Comparison of ENCODE assay signal across 9 cellular contexts in the genomic region with DNA sequence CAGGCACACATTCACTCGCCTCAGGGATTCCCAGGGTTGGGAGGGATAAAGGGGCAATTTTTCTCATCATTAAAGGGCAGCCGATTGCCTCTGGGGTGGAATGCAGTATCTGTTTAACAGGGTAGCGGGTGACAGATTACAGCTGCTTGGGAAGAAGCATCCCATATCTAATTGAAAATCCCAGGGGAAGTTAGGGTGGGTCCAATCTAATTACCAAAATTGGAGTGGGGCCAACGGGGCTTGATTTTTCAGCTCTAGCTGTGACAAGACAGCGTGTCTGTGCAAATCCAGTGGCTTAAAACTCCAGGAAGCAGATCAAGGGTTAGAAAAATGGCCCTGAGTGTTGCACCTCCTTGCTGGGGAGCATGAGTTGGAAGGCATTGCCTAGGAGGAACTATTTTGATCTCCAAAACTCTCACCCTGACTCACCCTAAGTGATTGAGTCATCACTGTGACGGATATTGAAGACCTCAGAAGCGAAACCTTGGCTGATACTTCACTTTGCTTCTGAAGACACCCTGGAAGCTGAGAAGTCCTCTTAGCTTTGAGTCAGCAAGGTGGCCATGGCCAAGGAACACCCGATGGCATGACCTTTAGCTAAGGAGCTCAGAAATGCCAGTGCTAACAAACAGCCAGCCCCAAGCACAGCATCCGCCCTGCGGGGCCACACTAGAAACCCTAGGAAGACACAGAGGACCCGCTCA. TPM values are rescaled to one million over a fixed set of nuclear protein-coding genes. Genes with fewer than 3 reads are reported as not detected.
DNase-seq lines count a peak whose midpoint lies in the region; ATAC-seq and TF ChIP-seq lines count a peak whose summit lies in the region.
"Had no signal": no experiment of that assay in that cellular context is flagged by ENCODE, and none has a peak within 500 bp of the region (broad histone marks: within the 10 kb centered on the region; RNA-seq: fewer than 3 reads in every experiment).

No MANE protein-coding gene starts in this region.

- TF ChIP-seq CTCF in glutamatergic neuron (IDR thresholded peaks at IDR 0.05; ENCODE audit: partially characterized antibody, unreplicated experiment): no peak

- peak; percentile 9 for DNase-seq in NCI-H1105 (lab: John Stamatoyannopoulos, UW)
- no peak for DNase-seq in NCI-H1105 treated with DMSO at 0.1 percent for 48 hours (lab: John Stamatoyannopoulos, UW)
- peak; percentile 77 for DNase-seq in HS-5 (ENCODE audit: low read depth)
- peak; percentile 36 to 52 for DNase-seq in activated CD4-positive, alpha-beta T cell treated with anti-CD3 and anti-CD28 coated beads, Interleukin-2, amount 50 U/mL, for 48 hours
- DNase-seq in glutamatergic neuron: no peak
- no peak for DNase-seq in NCI-H1436 (lab: John Stamatoyannopoulos, UW)
- DNase-seq in NAMALWA (ENCODE audit: low spot score): no peak

- H3K4me3 Mint-ChIP-seq in glutamatergic neuron (ENCODE audit: unreplicated experiment): peak overlapping the region; percentile 59

- H3K27me3 Mint-ChIP-seq in glutamatergic neuron (ENCODE audit: unreplicated experiment): peaks cover 2% of the 10 kb centered on the region

- H3K9me3 Mint-ChIP-seq in glutamatergic neuron (ENCODE audit: unreplicated experiment): no peaks in the 10 kb centered on the region

- peaks cover 17% of the 10 kb centered on the region for H3K4me1 Mint-ChIP-seq in glutamatergic neuron (ENCODE audit: low read depth, unreplicated experiment)

- no peak for ATAC-seq in HG03280 (IDR thresholded peaks at IDR 0.05; ENCODE audit: unreplicated experiment)

- no peak overlapping the region for H3K27ac Mint-ChIP-seq in glutamatergic neuron (ENCODE audit: unreplicated experiment)

- H3K36me3 Mint-ChIP-seq in glutamatergic neuron (ENCODE audit: unreplicated experiment): no peaks in the 10 kb centered on the region

RNA-seq across cellular contexts. Expression of a gene that starts 46.0 kb away (rescaled TPM):
- 0.37 TPM for total RNA-seq in glutamatergic neuron (ENCODE audit: unreplicated experiment)
- total RNA-seq: mononuclear cell had no signal

RNA-seq across cellular contexts. Expression of a gene that starts 48.5 kb away (rescaled TPM):
- 2.4 TPM for total RNA-seq in glutamatergic neuron (ENCODE audit: unreplicated experiment)

RNA-seq across cellular contexts. Expression of a gene that starts 50.5 kb away (rescaled TPM):
- 18.6 TPM for total RNA-seq in glutamatergic neuron (ENCODE audit: unreplicated experiment)

Comparison
In these comparisons a context has a peak if more than half of its experiments do, and no peak if none do; other contexts are left out.
1. DNase-seq: peak in NCI-H1105 (single experiment), HS-5 (single experiment) and activated CD4-positive, alpha-beta T cell treated with anti-CD3 and anti-CD28 coated beads, Interleukin-2, amount 50 U/mL, for 48 hours (2 of 2); none in NCI-H1105 treated with DMSO at 0.1 percent for 48 hours (single experiment), glutamatergic neuron (single experiment), NCI-H1436 (single experiment) and NAMALWA (single experiment).